Comparison of ENCODE assay signal across 8 cellular contexts in genomic region chr1:33256335-33256700, GRCh38.
DNase-seq lines count a peak whose midpoint lies in the region; TF ChIP-seq lines count a peak whose summit lies in the region.

TSS of gene ZNF362 (plus strand) at chr1:33256492. CDS start at chr1:33270575, 14,083 bp downstream.

- no peaks in the 10 kb centered on the region for H3K9me3 ChIP-seq in neutrophil

- H3K4me1 ChIP-seq in neutrophil (ENCODE audit: control insufficient read depth in 1 of 2, insufficient read depth in 1 of 2, low read depth in 1 of 2, low read length in 1 of 2) = peaks cover 23 to 27% of the 10 kb centered on the region in 2 experiments

- DNase-seq in NCI-H146 (lab: John Stamatoyannopoulos, UW) (peak; percentile 43), NCI-H146 treated with DMSO at 0.1 percent for 48 hours (lab: John Stamatoyannopoulos, UW; ENCODE audit: unreplicated experiment) (no peak), HL-60 (ENCODE audit: low read depth in 1 of 2, low spot score in 1 of 2) (peak; percentile 38 to 49), SKM-1 (lab: John Stamatoyannopoulos, UW; ENCODE audit: unreplicated experiment) (peak; percentile 26), germinal center (ENCODE audit: low spot score) (peak; percentile 81), superior temporal gyrus (ENCODE audit: extremely low spot score) (peak; percentile 21)
- peak; percentile 74 for DNase-seq in activated naive CD4-positive, alpha-beta T cell treated with anti-CD3 and anti-CD28 coated beads, Interleukin-2, amount 50 U/mL, for 16 hours

- H3K27ac ChIP-seq in HL-60 (replicated peaks) = peak within 1 kb of the TSS; percentile 95
- H3K27ac ChIP-seq in neutrophil = peak within 1 kb of the TSS; percentile 77

- H3K27me3 ChIP-seq in HL-60 (ENCODE audit: insufficient read depth, poor library complexity, severe bottlenecking) = no peaks in the 10 kb centered on the region
- peaks cover 23% of the 10 kb centered on the region for H3K27me3 ChIP-seq in neutrophil

- H3K4me3 ChIP-seq in HL-60 (replicated peaks; ENCODE audit: insufficient read depth, low read length) (peak within 1 kb of the TSS; percentile 46), neutrophil (ENCODE audit: low read depth in 1 of 2, low read length in 1 of 2) (peak within 1 kb of the TSS; percentile 67 to 92)

- TF ChIP-seq CTCF in HL-60 (IDR thresholded peaks at IDR 0.05; ENCODE audit: insufficient read depth, low read length) (no peak), neutrophil (IDR thresholded peaks at IDR 0.05) (no peak)

- H3K36me3 ChIP-seq in neutrophil = no peaks in the 10 kb centered on the region
